ENCODE assay signal across 1 cellular context in the genomic region with DNA sequence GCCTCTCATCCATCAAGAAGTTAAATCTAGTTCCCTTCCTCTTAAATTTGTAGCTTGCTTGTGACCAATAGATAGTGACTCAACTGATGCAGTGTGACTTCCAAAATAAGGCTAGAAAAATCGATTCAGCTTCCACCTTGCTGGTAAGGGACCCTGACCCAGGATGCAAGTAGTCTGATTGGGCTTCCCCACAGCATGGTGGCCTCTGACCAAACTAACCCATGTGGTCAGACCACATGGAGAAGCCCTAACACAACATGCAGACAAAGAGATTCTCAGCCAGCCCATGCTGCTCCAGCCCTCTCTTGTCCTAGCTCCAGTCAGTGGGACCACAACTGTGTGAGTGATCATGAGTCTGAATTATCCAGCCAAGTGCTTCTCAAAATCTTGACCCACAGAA.
TF ChIP-seq lines count a peak whose summit lies in the region.

No MANE protein-coding gene starts in this region.

TF ChIP-seq in GM23338, 12 proteins besides CTCF, POLR2A, EP300 and RAD21 (continued from another document):
- TF ChIP-seq, protein P1, sequence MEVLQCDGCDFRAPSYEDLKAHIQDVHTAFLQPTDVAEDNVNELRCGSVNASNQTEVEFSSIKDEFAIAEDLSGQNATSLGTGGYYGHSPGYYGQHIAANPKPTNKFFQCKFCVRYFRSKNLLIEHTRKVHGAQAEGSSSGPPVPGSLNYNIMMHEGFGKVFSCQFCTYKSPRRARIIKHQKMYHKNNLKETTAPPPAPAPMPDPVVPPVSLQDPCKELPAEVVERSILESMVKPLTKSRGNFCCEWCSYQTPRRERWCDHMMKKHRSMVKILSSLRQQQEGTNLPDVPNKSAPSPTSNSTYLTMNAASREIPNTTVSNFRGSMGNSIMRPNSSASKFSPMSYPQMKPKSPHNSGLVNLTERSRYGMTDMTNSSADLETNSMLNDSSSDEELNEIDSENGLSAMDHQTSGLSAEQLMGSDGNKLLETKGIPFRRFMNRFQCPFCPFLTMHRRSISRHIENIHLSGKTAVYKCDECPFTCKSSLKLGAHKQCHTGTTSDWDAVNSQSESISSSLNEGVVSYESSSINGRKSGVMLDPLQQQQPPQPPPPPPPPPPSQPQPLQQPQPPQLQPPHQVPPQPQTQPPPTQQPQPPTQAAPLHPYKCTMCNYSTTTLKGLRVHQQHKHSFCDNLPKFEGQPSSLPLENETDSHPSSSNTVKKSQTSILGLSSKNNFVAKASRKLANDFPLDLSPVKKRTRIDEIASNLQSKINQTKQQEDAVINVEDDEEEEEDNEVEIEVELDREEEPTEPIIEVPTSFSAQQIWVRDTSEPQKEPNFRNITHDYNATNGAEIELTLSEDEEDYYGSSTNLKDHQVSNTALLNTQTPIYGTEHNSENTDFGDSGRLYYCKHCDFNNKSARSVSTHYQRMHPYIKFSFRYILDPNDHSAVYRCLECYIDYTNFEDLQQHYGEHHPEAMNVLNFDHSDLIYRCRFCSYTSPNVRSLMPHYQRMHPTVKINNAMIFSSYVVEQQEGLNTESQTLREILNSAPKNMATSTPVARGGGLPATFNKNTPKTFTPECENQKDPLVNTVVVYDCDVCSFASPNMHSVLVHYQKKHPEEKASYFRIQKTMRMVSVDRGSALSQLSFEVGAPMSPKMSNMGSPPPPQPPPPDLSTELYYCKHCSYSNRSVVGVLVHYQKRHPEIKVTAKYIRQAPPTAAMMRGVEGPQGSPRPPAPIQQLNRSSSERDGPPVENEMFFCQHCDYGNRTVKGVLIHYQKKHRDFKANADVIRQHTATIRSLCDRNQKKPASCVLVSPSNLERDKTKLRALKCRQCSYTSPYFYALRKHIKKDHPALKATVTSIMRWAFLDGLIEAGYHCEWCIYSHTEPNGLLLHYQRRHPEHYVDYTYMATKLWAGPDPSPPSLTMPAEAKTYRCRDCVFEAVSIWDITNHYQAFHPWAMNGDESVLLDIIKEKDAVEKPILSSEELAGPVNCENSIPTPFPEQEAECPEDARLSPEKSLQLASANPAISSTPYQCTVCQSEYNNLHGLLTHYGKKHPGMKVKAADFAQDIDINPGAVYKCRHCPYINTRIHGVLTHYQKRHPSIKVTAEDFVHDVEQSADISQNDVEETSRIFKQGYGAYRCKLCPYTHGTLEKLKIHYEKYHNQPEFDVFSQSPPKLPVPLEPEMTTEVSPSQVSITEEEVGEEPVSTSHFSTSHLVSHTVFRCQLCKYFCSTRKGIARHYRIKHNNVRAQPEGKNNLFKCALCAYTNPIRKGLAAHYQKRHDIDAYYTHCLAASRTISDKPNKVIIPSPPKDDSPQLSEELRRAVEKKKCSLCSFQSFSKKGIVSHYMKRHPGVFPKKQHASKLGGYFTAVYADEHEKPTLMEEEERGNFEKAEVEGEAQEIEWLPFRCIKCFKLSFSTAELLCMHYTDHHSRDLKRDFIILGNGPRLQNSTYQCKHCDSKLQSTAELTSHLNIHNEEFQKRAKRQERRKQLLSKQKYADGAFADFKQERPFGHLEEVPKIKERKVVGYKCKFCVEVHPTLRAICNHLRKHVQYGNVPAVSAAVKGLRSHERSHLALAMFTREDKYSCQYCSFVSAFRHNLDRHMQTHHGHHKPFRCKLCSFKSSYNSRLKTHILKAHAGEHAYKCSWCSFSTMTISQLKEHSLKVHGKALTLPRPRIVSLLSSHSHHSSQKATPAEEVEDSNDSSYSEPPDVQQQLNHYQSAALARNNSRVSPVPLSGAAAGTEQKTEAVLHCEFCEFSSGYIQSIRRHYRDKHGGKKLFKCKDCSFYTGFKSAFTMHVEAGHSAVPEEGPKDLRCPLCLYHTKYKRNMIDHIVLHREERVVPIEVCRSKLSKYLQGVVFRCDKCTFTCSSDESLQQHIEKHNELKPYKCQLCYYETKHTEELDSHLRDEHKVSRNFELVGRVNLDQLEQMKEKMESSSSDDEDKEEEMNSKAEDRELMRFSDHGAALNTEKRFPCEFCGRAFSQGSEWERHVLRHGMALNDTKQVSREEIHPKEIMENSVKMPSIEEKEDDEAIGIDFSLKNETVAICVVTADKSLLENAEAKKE (CRISPR knock-in tag; IDR thresholded peaks at IDR 0.05): no peak
- TF ChIP-seq ZNF114 (CRISPR knock-in tag; IDR thresholded peaks at IDR 0.05): no peak
- TF ChIP-seq EZH2 (IDR thresholded peaks at IDR 0.05; ENCODE audit: low read depth, unreplicated experiment): no peak
TF ChIP-seq in GM23338: peak in this region for 0.
